6 cellular contexts compared by ENCODE assay signal in the genomic region with DNA sequence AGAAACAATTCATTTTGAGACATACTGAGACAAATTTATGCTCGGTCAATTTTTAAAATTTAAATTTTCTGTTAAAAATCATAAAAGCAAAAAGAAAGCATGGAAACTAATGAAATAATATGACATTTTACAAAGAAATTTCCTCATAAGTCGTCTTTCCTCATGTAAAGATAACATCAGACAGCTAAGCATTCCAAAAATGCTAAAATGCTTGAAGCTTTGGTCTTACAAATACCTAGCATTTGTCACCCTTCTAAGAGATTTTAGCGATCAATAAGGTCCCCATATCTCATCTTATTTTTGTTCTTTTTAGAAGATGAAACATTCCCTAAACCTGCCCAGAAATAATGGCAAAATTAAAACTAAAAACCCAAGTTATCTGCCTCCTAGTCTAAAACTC.
"Had no signal": no experiment of that assay in that cellular context is flagged by ENCODE, and none has a peak within 500 bp of the region (broad histone marks: within the 10 kb centered on the region; RNA-seq: fewer than 3 reads in every experiment).

No MANE protein-coding gene starts in this region.

- H3K36me3 Mint-ChIP-seq: IgD-negative memory B cell had no signal

- H3K4me3 ChIP-seq: K562 had no signal

- H3K4me1 Mint-ChIP-seq: IgD-negative memory B cell had no signal

- ATAC-seq: HepG2, K562 had no signal

- H3K4me3 Mint-ChIP-seq: IgD-negative memory B cell had no signal

- H3K27ac ChIP-seq: HL-60 had no signal

- DNase-seq: IMR-90, KBM-7 had no signal

- H3K27me3 Mint-ChIP-seq: IgD-negative memory B cell had no signal

- H3K27ac Mint-ChIP-seq: IgD-negative memory B cell had no signal

- H3K9me3 Mint-ChIP-seq: IgD-negative memory B cell had no signal
